Comparison of ENCODE assay signal across 17 cellular contexts in the genomic region with DNA sequence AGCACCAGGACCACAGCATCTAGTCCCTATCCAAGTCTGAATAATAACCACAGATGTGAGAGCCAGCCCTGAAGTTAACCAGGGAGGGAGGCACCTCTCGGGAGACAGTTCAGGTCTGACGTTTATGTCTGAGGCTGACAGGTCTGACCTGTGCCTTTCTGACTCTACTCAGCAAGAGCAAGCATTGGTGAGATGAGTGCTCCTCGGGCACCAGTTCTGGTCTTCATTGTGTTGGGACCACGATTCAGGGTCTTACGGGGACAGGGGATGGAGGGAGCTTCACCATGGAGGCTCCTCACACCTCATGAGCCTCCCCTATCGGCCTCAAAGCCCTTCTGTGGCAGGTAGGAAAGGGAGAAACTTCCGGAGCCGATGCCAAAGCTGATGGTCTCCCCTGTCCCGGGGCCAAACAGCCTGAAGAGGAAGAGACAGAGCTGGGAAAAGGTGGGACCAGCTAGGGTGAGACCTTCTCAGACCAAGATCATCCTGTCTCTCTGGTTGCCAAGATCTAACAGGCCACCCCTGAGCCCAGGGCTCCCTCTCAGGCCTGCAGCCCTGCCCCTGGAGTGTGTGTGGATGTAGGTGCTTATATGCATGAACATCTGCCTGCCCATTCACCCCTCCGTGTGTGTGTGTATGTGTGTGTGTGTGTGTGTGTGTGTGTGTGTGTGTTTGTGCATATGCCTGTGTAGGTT.
"Had no signal": no experiment of that assay in that cellular context is flagged by ENCODE, and none has a peak within 500 bp of the region (broad histone marks: within the 10 kb centered on the region; RNA-seq: fewer than 3 reads in every experiment).

No MANE protein-coding gene starts in this region.

- ATAC-seq: activated T-helper 17 cell treated with anti-CD3 and anti-CD28 coated beads, Interleukin-2, amount 50 U/mL, for 72 hours; esophagus mucosa; natural killer cell treated with Interleukin-12 subunit alpha and Interleukin-12 subunit beta and Interleukin-15 and Interleukin-18, amount 100 ng/mL, for 72 hours; psoas muscle; right lobe of liver had no signal

- DNase-seq: activated CD4-positive, alpha-beta T cell treated with anti-CD3 and anti-CD28 coated beads, Interleukin-2, amount 10 ng/mL, durations not matched to agents 24 days and 14 days; activated CD4-positive, CD25-positive, alpha-beta regulatory T cell; activated naive CD4-positive, alpha-beta T cell treated with anti-CD3 and anti-CD28 coated beads, Interleukin-2, amount 10 ng/mL, durations not matched to agents 7 days and 5 days; hippocampal formation; kidney glomerular epithelial cell; mesendoderm; nucleus accumbens; psoas muscle; stimulated activated CD4-positive, alpha-beta T cell treated with anti-CD3 and anti-CD28 coated beads, Interleukin-1b, Interleukin-23, amount 100 ng/mL, for 48 hours; stomach had no signal

- H3K4me1 ChIP-seq: adrenal gland, right lobe of liver, vagina had no signal

- H3K36me3 Mint-ChIP-seq: activated naive CD4-positive, alpha-beta T cell treated with anti-CD3 and anti-CD28 coated beads, Interleukin-2, amount 10 ng/mL, durations not matched to agents 7 days and 5 days had no signal

- H3K27me3 ChIP-seq: adrenal gland, right lobe of liver, stomach, vagina had no signal

- H3K4me3 ChIP-seq: adrenal gland, psoas muscle, right lobe of liver, stomach, vagina had no signal

- H3K27ac ChIP-seq: adrenal gland, psoas muscle, right lobe of liver, stomach, vagina had no signal

- H3K27ac Mint-ChIP-seq: activated CD4-positive, alpha-beta T cell treated with anti-CD3 and anti-CD28 coated beads, Interleukin-2, amount 10 ng/mL, durations not matched to agents 24 days and 14 days; activated naive CD4-positive, alpha-beta T cell treated with anti-CD3 and anti-CD28 coated beads, Interleukin-2, amount 10 ng/mL, durations not matched to agents 7 days and 5 days; activated T-helper 17 cell treated with anti-CD3 and anti-CD28 coated beads, Interleukin-2, amount 50 U/mL, for 72 hours; natural killer cell treated with Interleukin-12 subunit alpha and Interleukin-12 subunit beta and Interleukin-15 and Interleukin-18, amount 100 ng/mL, for 72 hours; T-helper 2 cell treated with Interferon-gamma antibody and Interleukin-4, amounts not matched to agents 5 μg/mL and 100 μg/mL, for 36 hours had no signal

- H3K4me1 Mint-ChIP-seq: activated naive CD4-positive, alpha-beta T cell treated with anti-CD3 and anti-CD28 coated beads, Interleukin-2, amount 10 ng/mL, durations not matched to agents 7 days and 5 days; activated T-helper 17 cell treated with anti-CD3 and anti-CD28 coated beads, Interleukin-2, amount 50 U/mL, for 72 hours had no signal

- H3K27me3 Mint-ChIP-seq: activated CD4-positive, alpha-beta T cell treated with anti-CD3 and anti-CD28 coated beads, Interleukin-2, amount 10 ng/mL, durations not matched to agents 24 days and 14 days had no signal

- H3K9me3 ChIP-seq: adrenal gland, psoas muscle, right lobe of liver, vagina had no signal

- H3K4me3 Mint-ChIP-seq: activated CD4-positive, alpha-beta T cell treated with anti-CD3 and anti-CD28 coated beads, Interleukin-2, amount 10 ng/mL, durations not matched to agents 24 days and 14 days; activated naive CD4-positive, alpha-beta T cell treated with anti-CD3 and anti-CD28 coated beads, Interleukin-2, amount 10 ng/mL, durations not matched to agents 7 days and 5 days; activated T-helper 17 cell treated with anti-CD3 and anti-CD28 coated beads, Interleukin-2, amount 50 U/mL, for 72 hours; natural killer cell treated with Interleukin-12 subunit alpha and Interleukin-12 subunit beta and Interleukin-15 and Interleukin-18, amount 100 ng/mL, for 72 hours; T-helper 2 cell treated with Interferon-gamma antibody and Interleukin-4, amounts not matched to agents 5 μg/mL and 100 μg/mL, for 36 hours had no signal

- H3K36me3 ChIP-seq: adrenal gland, right lobe of liver, stomach, vagina had no signal
